ENCODE assay signal across 18 cellular contexts in genomic region chr11:102669664-102670063, GRCh38. TPM values are rescaled to one million over a fixed set of nuclear protein-coding genes. Genes with fewer than 3 reads are reported as not detected.
DNase-seq lines count a peak whose midpoint lies in the region; ATAC-seq and TF ChIP-seq lines count a peak whose summit lies in the region.
"Had no signal": no experiment of that assay in that cellular context is flagged by ENCODE, and none has a peak within 500 bp of the region (broad histone marks: within the 10 kb centered on the region; RNA-seq: fewer than 3 reads in every experiment).

No MANE protein-coding gene starts in this region.

- peaks cover 9% of the 10 kb centered on the region for H3K27me3 Mint-ChIP-seq in stimulated activated memory B cell treated with anti-CD40 and anti-IgM and Interleukin-4, amounts not matched to agents 10 μg/mL and 1 μg/mL and 100 μg/mL, for 72 hours
- H3K27me3 Mint-ChIP-seq in activated CD8-positive, alpha-beta T cell treated with anti-CD3 and anti-CD28 coated beads for 36 hours, result peaks cover 2% of the 10 kb centered on the region

- H3K4me1 Mint-ChIP-seq in stimulated activated effector memory CD8-positive, alpha-beta T cell treated with anti-CD3 and anti-CD28 coated beads, Interleukin-12 subunit alpha, Interleukin-12 subunit beta, amount 100 ng/mL, for 72 hours, result no peaks in the 10 kb centered on the region
- no peaks in the 10 kb centered on the region for H3K4me1 Mint-ChIP-seq in stimulated activated memory B cell treated with anti-CD40 and anti-IgM and Interleukin-4, amounts not matched to agents 10 μg/mL and 1 μg/mL and 100 μg/mL, for 72 hours
- H3K4me1 Mint-ChIP-seq in activated CD8-positive, alpha-beta T cell treated with anti-CD3 and anti-CD28 coated beads for 36 hours (ENCODE audit: low read depth), result no peaks in the 10 kb centered on the region

- DNase-seq in astrocyte of the hippocampus (ENCODE audit: low read depth, low spot score) (peak; percentile 23), erythroblast (lab: John Stamatoyannopoulos, UW) (no peak)
- no peak for DNase-seq in stimulated activated effector memory CD8-positive, alpha-beta T cell treated with anti-CD3 and anti-CD28 coated beads, Interleukin-12 subunit alpha, Interleukin-12 subunit beta, amount 100 ng/mL, for 72 hours (ENCODE audit: low spot score in 2 of 2)
- DNase-seq in activated CD8-positive, alpha-beta T cell treated with anti-CD3 and anti-CD28 coated beads for 36 hours, result no peak
- DNase-seq: activated CD4-positive, alpha-beta T cell treated with anti-CD3 and anti-CD28 coated beads, Interleukin-2, amount 50 U/mL, for 1 hour; aorta; DMS53; NCI-H2081; NCI-H82 had no signal

- POLR2A ChIA-PET in activated CD8-positive, alpha-beta T cell treated with anti-CD3 and anti-CD28 coated beads for 36 hours (lab: Charles Lee), result no interaction called here

- TF ChIP-seq POLR2A in erythroblast (IDR thresholded peaks at IDR 0.05; ENCODE audit: low read length), result no peak

- no peak overlapping the region for H3K4me3 Mint-ChIP-seq in stimulated activated effector memory CD8-positive, alpha-beta T cell treated with anti-CD3 and anti-CD28 coated beads, Interleukin-12 subunit alpha, Interleukin-12 subunit beta, amount 100 ng/mL, for 72 hours
- H3K4me3 Mint-ChIP-seq in stimulated activated memory B cell treated with anti-CD40 and anti-IgM and Interleukin-4, amounts not matched to agents 10 μg/mL and 1 μg/mL and 100 μg/mL, for 72 hours, result no peak overlapping the region
- H3K4me3 Mint-ChIP-seq in activated CD8-positive, alpha-beta T cell treated with anti-CD3 and anti-CD28 coated beads for 36 hours, result no peak overlapping the region

- ATAC-seq in GM18858 (IDR thresholded peaks at IDR 0.05; ENCODE audit: unreplicated experiment) (peak; percentile 88), GM21529 (IDR thresholded peaks at IDR 0.05; ENCODE audit: unreplicated experiment) (peak; percentile 62), HG03066 (IDR thresholded peaks at IDR 0.05; ENCODE audit: low read depth, unreplicated experiment) (peak; percentile 56)
- ATAC-seq in stimulated activated effector memory CD8-positive, alpha-beta T cell treated with anti-CD3 and anti-CD28 coated beads, Interleukin-12 subunit alpha, Interleukin-12 subunit beta, amount 100 ng/mL, for 72 hours, result no peak
- ATAC-seq in stimulated activated memory B cell treated with anti-CD40 and anti-IgM and Interleukin-4, amounts not matched to agents 10 μg/mL and 1 μg/mL and 100 μg/mL, for 72 hours, result no peak
- no peak for ATAC-seq in activated CD8-positive, alpha-beta T cell treated with anti-CD3 and anti-CD28 coated beads for 36 hours

- H3K9me3 Mint-ChIP-seq in stimulated activated effector memory CD8-positive, alpha-beta T cell treated with anti-CD3 and anti-CD28 coated beads, Interleukin-12 subunit alpha, Interleukin-12 subunit beta, amount 100 ng/mL, for 72 hours, result no peaks in the 10 kb centered on the region
- no peaks in the 10 kb centered on the region for H3K9me3 Mint-ChIP-seq in stimulated activated memory B cell treated with anti-CD40 and anti-IgM and Interleukin-4, amounts not matched to agents 10 μg/mL and 1 μg/mL and 100 μg/mL, for 72 hours
- no peaks in the 10 kb centered on the region for H3K9me3 Mint-ChIP-seq in activated CD8-positive, alpha-beta T cell treated with anti-CD3 and anti-CD28 coated beads for 36 hours

- intact Hi-C loops in activated CD8-positive, alpha-beta T cell treated with anti-CD3 and anti-CD28 coated beads for 36 hours (cut with micrococcal nuclease), result loop anchor here (5.0 kb wide), 1 partner anchor 327 kb away; no protein-coding TSS in a partner anchor

- CTCF ChIA-PET in activated CD8-positive, alpha-beta T cell treated with anti-CD3 and anti-CD28 coated beads for 36 hours (lab: Charles Lee), result interaction anchor here (1.6 kb wide), 1 partner anchor 174 kb away, joined by 3 read pairs; no protein-coding TSS in a partner anchor

- no peak overlapping the region for H3K27ac Mint-ChIP-seq in stimulated activated effector memory CD8-positive, alpha-beta T cell treated with anti-CD3 and anti-CD28 coated beads, Interleukin-12 subunit alpha, Interleukin-12 subunit beta, amount 100 ng/mL, for 72 hours
- no peak overlapping the region for H3K27ac Mint-ChIP-seq in stimulated activated memory B cell treated with anti-CD40 and anti-IgM and Interleukin-4, amounts not matched to agents 10 μg/mL and 1 μg/mL and 100 μg/mL, for 72 hours
- no peak overlapping the region for H3K27ac Mint-ChIP-seq in activated CD8-positive, alpha-beta T cell treated with anti-CD3 and anti-CD28 coated beads for 36 hours

- TF ChIP-seq CTCF in activated CD8-positive, alpha-beta T cell treated with anti-CD3 and anti-CD28 coated beads for 36 hours (IDR thresholded peaks at IDR 0.05), result no peak

- no peaks in the 10 kb centered on the region for H3K36me3 Mint-ChIP-seq in stimulated activated effector memory CD8-positive, alpha-beta T cell treated with anti-CD3 and anti-CD28 coated beads, Interleukin-12 subunit alpha, Interleukin-12 subunit beta, amount 100 ng/mL, for 72 hours
- no peaks in the 10 kb centered on the region for H3K36me3 Mint-ChIP-seq in stimulated activated memory B cell treated with anti-CD40 and anti-IgM and Interleukin-4, amounts not matched to agents 10 μg/mL and 1 μg/mL and 100 μg/mL, for 72 hours
- no peaks in the 10 kb centered on the region for H3K36me3 Mint-ChIP-seq in activated CD8-positive, alpha-beta T cell treated with anti-CD3 and anti-CD28 coated beads for 36 hours (ENCODE audit: low read depth)

RNA-seq across cellular contexts. Expression of gene MMP27, which starts 35.9 kb away (rescaled TPM):
- total RNA-seq in activated CD8-positive, alpha-beta T cell treated with anti-CD3 and anti-CD28 coated beads for 36 hours, result not detected
- total RNA-seq: aorta; frontal cortex; mesenteric fat pad; osteoblast; smooth muscle cell; T-helper 2 cell treated with Interferon-gamma antibody and Interleukin-4, amounts not matched to agents 100 ng/mL and 5 ng/mL, for 36 hours had no signal

RNA-seq across cellular contexts. Expression of gene MMP20, which starts 44.5 kb away (rescaled TPM):
- not detected for total RNA-seq in activated CD8-positive, alpha-beta T cell treated with anti-CD3 and anti-CD28 coated beads for 36 hours
- total RNA-seq: aorta; frontal cortex; mesenteric fat pad; osteoblast; T-helper 2 cell treated with Interferon-gamma antibody and Interleukin-4, amounts not matched to agents 100 ng/mL and 5 ng/mL, for 36 hours had no signal

RNA-seq across cellular contexts. Expression of gene MMP8, which starts 55.1 kb away (rescaled TPM):
- not detected for total RNA-seq in activated CD8-positive, alpha-beta T cell treated with anti-CD3 and anti-CD28 coated beads for 36 hours
- total RNA-seq: frontal cortex; T-helper 2 cell treated with Interferon-gamma antibody and Interleukin-4, amounts not matched to agents 100 ng/mL and 5 ng/mL, for 36 hours had no signal

Comparison
In these comparisons a context has a peak if more than half of its experiments do, and no peak if none do; other contexts are left out.
1. ATAC-seq: peak in GM18858 (single experiment), GM21529 (single experiment) and HG03066 (single experiment); none in stimulated activated effector memory CD8-positive, alpha-beta T cell treated with anti-CD3 and anti-CD28 coated beads, Interleukin-12 subunit alpha, Interleukin-12 subunit beta, amount 100 ng/mL, for 72 hours (single experiment), stimulated activated memory B cell treated with anti-CD40 and anti-IgM and Interleukin-4, amounts not matched to agents 10 μg/mL and 1 μg/mL and 100 μg/mL, for 72 hours (single experiment) and activated CD8-positive, alpha-beta T cell treated with anti-CD3 and anti-CD28 coated beads for 36 hours (single experiment).